In genomic region chr16:51523400-51523799, GRCh38 we compare ENCODE assay signal across 26 cellular contexts.
DNase-seq lines count a peak whose midpoint lies in the region; ATAC-seq, FAIRE-seq and TF ChIP-seq lines count a peak whose summit lies in the region.
"Had no signal": no experiment of that assay in that cellular context is flagged by ENCODE, and none has a peak within 500 bp of the region (broad histone marks: within the 10 kb centered on the region; RNA-seq: fewer than 3 reads in every experiment).

No MANE protein-coding gene starts in this region.

- ATAC-seq in GM21737 (IDR thresholded peaks at IDR 0.05; ENCODE audit: unreplicated experiment) = no peak
- ATAC-seq in GM19463 (IDR thresholded peaks at IDR 0.05; ENCODE audit: unreplicated experiment) = no peak
- ATAC-seq: activated T-cell treated with anti-CD3 and anti-CD28 coated beads, Interleukin-2, amount 50 U/mL, for 4 hours; effector memory CD8-positive, alpha-beta T cell; foreskin keratinocyte; HCT116 had no signal

- H3K4me1 ChIP-seq in GM23248 (ENCODE audit: insufficient read depth) = peaks cover 7% of the 10 kb centered on the region; the same call in 1 of the 2 replicates
- H3K4me1 ChIP-seq: ascending aorta, BE2C, foreskin keratinocyte had no signal

- WGBS in GM23248 (ENCODE audit: low coverage in 1 of 2, low lambda C conversion rate in 2 of 2, missing lambda C conversion rate in 2 of 2), 2 experiments = 19% methylated on average over 3 of the region's 3 CpGs

- no peak for TF ChIP-seq CTCF in epithelial cell of proximal tubule (conservative IDR thresholded peaks at IDR 0.05; ENCODE audit: low read depth, low read length)

- no peaks in the 10 kb centered on the region; the same call in 1 of the 2 replicates for H4K20me1 ChIP-seq in GM23248 (ENCODE audit: insufficient read depth)

- H2AFZ ChIP-seq in GM23248 = no peak overlapping the region

- no peak overlapping the region for H3K9ac ChIP-seq in GM23248

- no peaks in the 10 kb centered on the region for H3K36me3 ChIP-seq in GM23248 (ENCODE audit: low read depth)
- H3K36me3 ChIP-seq: ascending aorta, BE2C had no signal

- H3K9me3 ChIP-seq in GM23248 (ENCODE audit: low read depth) = no peaks in the 10 kb centered on the region
- H3K9me3 ChIP-seq: ascending aorta, BE2C had no signal

- H3K9me2 ChIP-seq in GM23248 (ENCODE audit: insufficient read depth) = no peaks in the 10 kb centered on the region

- no peaks in the 10 kb centered on the region for H3K79me2 ChIP-seq in GM23248 (ENCODE audit: insufficient read depth)

- no peaks in the 10 kb centered on the region for H3F3A ChIP-seq in GM23248 (ENCODE audit: insufficient read depth)

- no peak for TF ChIP-seq POLR2A in H54 (IDR thresholded peaks at IDR 0.05; ENCODE audit: low read depth, low read length)

- H3K4me3 ChIP-seq in GM23248 (no peak overlapping the region), epithelial cell of proximal tubule (ENCODE audit: low read depth, low read length) (no peak overlapping the region)
- H3K4me3 ChIP-seq: ascending aorta had no signal

- no peaks in the 10 kb centered on the region for H3K27me3 ChIP-seq in GM23248 (replicated peaks; ENCODE audit: insufficient read depth)
- H3K27me3 ChIP-seq: ascending aorta, BE2C, foreskin keratinocyte had no signal

- DNase-seq in GM23248 = peak; percentile 45
- peak; percentile 51 for DNase-seq in NCI-H345 (lab: John Stamatoyannopoulos, UW)
- DNase-seq in epithelial cell of proximal tubule (ENCODE audit: low read depth) = peak; percentile 46
- peak; percentile 15 for DNase-seq in myocyte (ENCODE audit: low read depth)
- no peak for DNase-seq in stimulated activated CD4-positive, alpha-beta T cell treated with anti-CD3 and anti-CD28 coated beads, Interleukin-15, amount 100 ng/mL, for 24 hours
- no peak for DNase-seq in H54 (ENCODE audit: insufficient read length, low spot score)
- DNase-seq: activated B cell treated with CpG ODN at 0.5 μM for 24 hours; activated naive CD4-positive, alpha-beta T cell treated with anti-CD3 and anti-CD28 coated beads for 36 hours; activated T-cell treated with anti-CD3 and anti-CD28 coated beads, Interleukin-2, amount 50 U/mL, for 4 hours; BE2C; Calu3; effector memory CD8-positive, alpha-beta T cell; foreskin keratinocyte; hippocampal formation; islet precursor cell; mammary epithelial cell; NCI-H146; NCI-H226; occipital lobe; RPMI8226; T1000 had no signal

- FAIRE-seq in H54 (lab: Jason Lieb, UNC) = no peak
- FAIRE-seq: GM18507 had no signal

- H3K4me2 ChIP-seq in GM23248 (ENCODE audit: unreplicated experiment) = no peak overlapping the region

- no peak overlapping the region for H3K27ac ChIP-seq in GM23248
- H3K27ac ChIP-seq: ascending aorta, foreskin keratinocyte had no signal

- in situ Hi-C loops in GM23248 (cut with MboI) = no loop called here

Comparison
In these comparisons a context has a peak if more than half of its experiments do, and no peak if none do; other contexts are left out.
1. DNase-seq: peak in GM23248 (single experiment), NCI-H345 (single experiment), epithelial cell of proximal tubule (single experiment) and myocyte (single experiment); none in stimulated activated CD4-positive, alpha-beta T cell treated with anti-CD3 and anti-CD28 coated beads, Interleukin-15, amount 100 ng/mL, for 24 hours (single experiment) and H54 (single experiment).